In genomic region chr7:135169936-135170222, GRCh38 we compare ENCODE assay signal across 8 cellular contexts. TPM values are rescaled to one million over a fixed set of nuclear protein-coding genes. Genes with fewer than 3 reads are reported as not detected.
DNase-seq lines count a peak whose midpoint lies in the region; ATAC-seq and TF ChIP-seq lines count a peak whose summit lies in the region.

No MANE protein-coding gene starts in this region.

- H4K20me1 ChIP-seq in GM23338 (replicated peaks; ENCODE audit: insufficient read depth) = peaks cover 4% of the 10 kb centered on the region; the same call in 1 of the 2 replicates

- H3K4me1 Mint-ChIP-seq in GM23338 (peaks cover 34% of the 10 kb centered on the region), T-cell (peaks cover 58 to 65% (median 65%) of the 10 kb centered on the region in 3 donors)

- no peaks in the 10 kb centered on the region for H3K9me3 ChIP-seq in skeletal muscle satellite cell (replicated peaks; ENCODE audit: low read length)

- H3K4me3 Mint-ChIP-seq in GM23338 (peak overlapping the region; percentile 92), T-cell (peak overlapping the region; percentile 85 to 89 (median 85))

- H3K79me2 ChIP-seq in ACC112 (ENCODE audit: control insufficient read depth, insufficient read depth, low read length, unreplicated experiment) = peaks cover 33% of the 10 kb centered on the region
- peaks cover 16% of the 10 kb centered on the region for H3K79me2 ChIP-seq in GM23338 (replicated peaks; ENCODE audit: insufficient read depth)

- no peak for ATAC-seq in GM23338
- peak in 3 of 4 experiments; percentile 3 to 10 (median 3) for ATAC-seq in T-cell (replicated peaks in 1 of 4)

- peaks cover 7% of the 10 kb centered on the region for H3F3A ChIP-seq in GM23338 (replicated peaks; ENCODE audit: low read depth)

- H3K4me3 ChIP-seq in ACC112 (ENCODE audit: low read depth, low read length) = peak overlapping the region; percentile 88
- peak overlapping the region; percentile 80 for H3K4me3 ChIP-seq in GM23338
- H3K4me3 ChIP-seq in fibroblast of villous mesenchyme (ENCODE audit: low read depth, low read length) = peak overlapping the region; percentile 80
- H3K4me3 ChIP-seq in skeletal muscle satellite cell (ENCODE audit: low read length) = peak overlapping the region; percentile 91

- H3K36me3 Mint-ChIP-seq in GM23338 (ENCODE audit: low read depth) (peaks cover 50% of the 10 kb centered on the region), T-cell (peaks cover 35% of the 10 kb centered on the region)

- H3K27ac ChIP-seq in ACC112 (ENCODE audit: low read depth, low read length) (peak overlapping the region; percentile 80), GM23338 (ENCODE audit: low read depth) (peak overlapping the region; percentile 97)

- H3K9ac ChIP-seq in skeletal muscle satellite cell (ENCODE audit: low read depth, low read length) = peak overlapping the region; percentile 96

- H3K9me2 ChIP-seq in GM23338 (ENCODE audit: insufficient read depth) = no peaks in the 10 kb centered on the region

- H3K27ac Mint-ChIP-seq in GM23338 = peak overlapping the region; percentile 95
- peak overlapping the region; percentile 96 to 97 for H3K27ac Mint-ChIP-seq in T-cell

- H3K9me3 Mint-ChIP-seq in GM23338 = no peaks in the 10 kb centered on the region; the same call in none of the 3 replicates
- H3K9me3 Mint-ChIP-seq in T-cell = no peaks in the 10 kb centered on the region

- no peaks in the 10 kb centered on the region for H3K27me3 ChIP-seq in ACC112 (ENCODE audit: insufficient read depth, low read length)
- no peaks in the 10 kb centered on the region for H3K27me3 ChIP-seq in GM23338 (ENCODE audit: insufficient read depth)
- no peaks in the 10 kb centered on the region for H3K27me3 ChIP-seq in skeletal muscle satellite cell (ENCODE audit: control insufficient read depth, insufficient read depth, low read length)

- H3K36me3 ChIP-seq in ACC112 (ENCODE audit: insufficient read depth, low read length) = peaks cover 25% of the 10 kb centered on the region; the same call in 1 of the 2 replicates
- peaks cover 5% of the 10 kb centered on the region; the same call in 1 of the 2 replicates for H3K36me3 ChIP-seq in GM23338 (ENCODE audit: insufficient read depth)
- H3K36me3 ChIP-seq in skeletal muscle satellite cell (ENCODE audit: insufficient read depth, low read length) = peaks cover 42% of the 10 kb centered on the region

- TF ChIP-seq CTCF in GM23338 (conservative IDR thresholded peaks at IDR 0.05; ENCODE audit: low read depth in 2 of 2) (no peak), fibroblast of villous mesenchyme (IDR thresholded peaks at IDR 0.05; ENCODE audit: insufficient read depth, low read depth, low read length) (no peak)

- DNase-seq in GM23338 (ENCODE audit: low spot score) (no peak), T-cell (peak in 2 of 34 experiments; percentile 14 to 23), fibroblast of villous mesenchyme (ENCODE audit: low read depth) (no peak), posterior cingulate gyrus (no peak), GM19240 (ENCODE audit: insufficient read length, low spot score) (no peak), NCI-H2107 (lab: John Stamatoyannopoulos, UW) (no peak)

- CTCF ChIA-PET in T-cell (lab: Charles Lee) = interaction anchor here (0.5 to 4.3 kb wide), 15 partner anchors 9 to 978 kb away, joined by 3 to 21 read pairs (median 4); partner anchors contain the start of genes AGBL3 (in 2 of the 2), TMEM140 (in 2 of the 2) and BPGM (in 1 of the 2)

- H3K4me1 ChIP-seq in ACC112 (ENCODE audit: control insufficient read depth, insufficient read depth, low read length, unreplicated experiment) (peaks cover 22% of the 10 kb centered on the region), GM23338 (ENCODE audit: insufficient read depth) (peaks cover 20% of the 10 kb centered on the region), skeletal muscle satellite cell (ENCODE audit: control insufficient read depth, insufficient read depth, low read length) (peaks cover 20% of the 10 kb centered on the region)

- POLR2A ChIA-PET in T-cell (lab: Charles Lee) = interaction anchor here (0.6 to 3.0 kb wide), 2 partner anchors 15 to 22 kb away, joined by 4 to 26 read pairs; partner anchors contain the start of gene TMEM140 (in 1 of the 2)

- intact Hi-C loops in posterior cingulate gyrus (cut with DNase I) = loop anchor here (1.0 to 5.0 kb wide), 3 partner anchors 41 to 478 kb away; partner anchors contain the start of genes AGBL3 and WDR91

- H3K4me2 ChIP-seq in GM23338 = peak overlapping the region; percentile 94
- H3K4me2 ChIP-seq in skeletal muscle satellite cell (ENCODE audit: low read length) = peak overlapping the region; percentile 93

- H3K27me3 Mint-ChIP-seq in GM23338 (ENCODE audit: insufficient read depth, low read depth, poor library complexity) (peaks cover 25% of the 10 kb centered on the region), T-cell (no peaks in the 10 kb centered on the region)

- H2AFZ ChIP-seq in ACC112 (ENCODE audit: low read length, unreplicated experiment) = peak overlapping the region; percentile 3
- peak overlapping the region; percentile 69 for H2AFZ ChIP-seq in GM23338

TF ChIP-seq in GM23338, 12 proteins besides CTCF, POLR2A, EP300 and RAD21:
- TF ChIP-seq CREB1 (CRISPR knock-in tag; IDR thresholded peaks at IDR 0.05; ENCODE audit: low read depth) = no peak

RNA-seq across cellular contexts. Expression of gene CYREN, which starts 0.6 kb away (rescaled TPM):
- 57.2 and 70.6 TPM in 2 replicates for total RNA-seq in GM23338 (2014; rRNA removed; shearing (Covaris generic))
- 21.6 and 22.7 TPM in 2 replicates for polyA plus RNA-seq in GM23338 (2016; fragmentation: Nextera tagmentation; extraction: Ambion mirVana)
- total RNA-seq in T-cell (10 to 100 TPM; 24.3 to 46.4 (median 44.6) TPM), fibroblast of villous mesenchyme (32.5 and 34.1 TPM in 2 replicates)
- total RNA-seq in skeletal muscle satellite cell (2012; rRNA removed) = 32.8 and 35.7 TPM in 2 replicates

RNA-seq across cellular contexts. Expression of gene TMEM140, which starts 22.0 kb away (rescaled TPM):
- not detected in 2 replicates for total RNA-seq in GM23338 (2014; rRNA removed; shearing (Covaris generic))
- 1.3 and 2.7 TPM in 2 replicates for polyA plus RNA-seq in GM23338 (2016; fragmentation: Nextera tagmentation; extraction: Ambion mirVana)
- 10 to 100 TPM; 20.7 to 32.7 (median 25.8) TPM for total RNA-seq in T-cell
- 3.5 and 5.2 TPM in 2 replicates for total RNA-seq in fibroblast of villous mesenchyme
- 2.0 and 5.3 TPM in 2 replicates for total RNA-seq in skeletal muscle satellite cell (2012; rRNA removed)

RNA-seq across cellular contexts. Expression of gene WDR91, which starts 41.4 kb away (rescaled TPM):
- 9.7 and 32.6 TPM in 2 replicates for total RNA-seq in GM23338 (2014; rRNA removed; shearing (Covaris generic))
- polyA plus RNA-seq in GM23338 (2016; fragmentation: Nextera tagmentation; extraction: Ambion mirVana) = 5.4 and 5.8 TPM in 2 replicates
- total RNA-seq in T-cell (10 to 100 TPM; 28.1 to 41.2 (median 37.6) TPM), fibroblast of villous mesenchyme (4.3 and 5.8 TPM in 2 replicates)
- total RNA-seq in skeletal muscle satellite cell (2012; rRNA removed) = 3.0 and 5.7 TPM in 2 replicates
